ENCODE assay signal across 8 cellular contexts in the genomic region with DNA sequence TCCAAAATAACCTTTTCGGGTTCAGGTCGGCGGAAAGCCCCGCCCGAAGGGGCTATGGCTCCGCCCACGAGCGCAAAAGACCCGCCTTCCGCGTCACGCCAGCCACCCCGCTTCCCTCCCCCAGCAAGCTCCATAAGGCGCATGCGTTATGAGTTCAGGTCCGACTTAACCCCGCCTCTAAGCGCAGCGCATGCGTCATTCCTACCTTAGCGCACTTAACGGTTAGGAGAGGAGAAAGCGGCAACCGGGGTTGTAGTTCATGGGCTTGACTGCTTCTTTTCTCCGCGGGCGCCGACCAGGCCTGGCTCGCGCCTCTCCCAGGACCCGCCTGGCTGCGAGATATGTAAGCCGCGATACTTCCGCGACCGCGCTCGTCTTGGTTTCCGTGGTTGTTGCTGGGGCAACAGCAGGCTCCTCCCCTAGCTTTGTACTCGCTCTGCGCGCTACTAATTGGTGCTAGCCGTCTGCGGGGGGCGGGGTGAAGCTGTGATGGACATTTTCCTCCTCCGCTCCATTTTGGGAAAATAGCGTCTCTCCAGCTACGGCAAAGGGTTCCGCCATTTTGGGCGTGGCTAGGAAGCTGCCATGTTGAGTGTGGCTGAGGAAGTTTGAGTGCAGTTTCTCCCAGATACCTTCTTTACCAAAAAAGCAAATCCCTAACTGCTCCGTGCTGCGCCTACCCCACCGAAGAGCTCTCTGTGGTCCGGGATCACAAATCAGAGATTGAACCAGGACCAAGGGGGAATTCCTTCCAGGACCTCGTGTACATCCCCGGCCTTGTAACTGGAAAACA. TPM values are rescaled to one million over a fixed set of nuclear protein-coding genes. Genes with fewer than 3 reads are reported as not detected.
DNase-seq lines count a peak whose midpoint lies in the region; ATAC-seq, FAIRE-seq and TF ChIP-seq lines count a peak whose summit lies in the region.

A gene with protein sequence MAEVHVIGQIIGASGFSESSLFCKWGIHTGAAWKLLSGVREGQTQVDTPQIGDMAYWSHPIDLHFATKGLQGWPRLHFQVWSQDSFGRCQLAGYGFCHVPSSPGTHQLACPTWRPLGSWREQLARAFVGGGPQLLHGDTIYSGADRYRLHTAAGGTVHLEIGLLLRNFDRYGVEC (minus strand): TSS at position 397 of the 793 bp plus-strand sequence. CDS start 630 bp downstream, outside the sequence.

- peak within 1 kb of the TSS; percentile 1 for H4K91ac ChIP-seq in H1 (replicated peaks; ENCODE audit: insufficient read length, low read length)

- no peaks in the 10 kb centered on the region for H3K27me3 ChIP-seq in H1 (replicated peaks in 1 of 4; ENCODE audit: control insufficient read depth in 3 of 4, extremely low read depth in 1 of 4, insufficient read depth in 3 of 4, low read length in 3 of 4)

- H4K8ac ChIP-seq in H1 (ENCODE audit: extremely low read depth, insufficient read depth, low read length), result peak within 1 kb of the TSS; percentile 98; the same call in 1 of the 2 replicates

- no peak for TF ChIP-seq EP300 in H1 (IDR thresholded peaks at IDR 0.05; ENCODE audit: borderline replicate concordance in 1 of 2, low read depth in 2 of 2, low read length in 2 of 2)

- no peaks in the 10 kb centered on the region for H3K9me3 ChIP-seq in H1 (ENCODE audit: insufficient read depth in 2 of 2, low read depth in 1 of 2, low read length in 1 of 2)

- WGBS in H1 (ENCODE audit: extremely low coverage in 1 of 2, insufficient coverage in 1 of 2, insufficient read length in 1 of 2, insufficient replicate concordance in 2 of 2, low coverage in 1 of 2, low lambda C conversion rate in 2 of 2, missing lambda C conversion rate in 1 of 2), 2 experiments, result 3% methylated on average over 56 of the region's 57 CpGs; no CpG with 5 or more reads in 1 of the 2 experiments

- peaks cover 6% of the 10 kb centered on the region for H3K79me1 ChIP-seq in H1 (ENCODE audit: low read depth, low read length)

- peak within 1 kb of the TSS; percentile 91 for H4K5ac ChIP-seq in H1 (ENCODE audit: insufficient read length, low read depth, low read length)

- ATAC-seq in GM21360 (IDR thresholded peaks at IDR 0.05; ENCODE audit: unreplicated experiment) (peak; percentile 75), memory B cell (ENCODE audit: low read depth) (peak; percentile 93)

- POLR2A ChIA-PET in H1 (lab: Charles Lee; ENCODE audit: partially characterized antibody), result interaction anchor here (0.6 to 3.1 kb wide), 14 partner anchors 10 to 505 kb away, joined by 3 to 29 read pairs (median 5); a partner anchor contains a TSS

- peak; percentile 97 for DNase-seq in COLO668 (lab: John Stamatoyannopoulos, UW; ENCODE audit: unreplicated experiment)
- peak; percentile 97 for DNase-seq in HT1080 (ENCODE audit: low read depth)
- peak; percentile 98 for DNase-seq in NOMO-1 treated with DMSO at 0.1 percent for 48 hours (lab: John Stamatoyannopoulos, UW; ENCODE audit: unreplicated experiment)
- DNase-seq in activated CD8-positive, alpha-beta memory T cell treated with anti-CD3 and anti-CD28 coated beads for 48 hours (ENCODE audit: low read depth in 2 of 3, low spot score in 2 of 3), result peak; percentile 87 to 88 (median 88)
- peak; percentile 93 to 97 for DNase-seq in H1 (ENCODE audit: low read depth in 1 of 2, low spot score in 2 of 2)
- peak; percentile 96 to 97 for DNase-seq in memory B cell (ENCODE audit: low spot score in 2 of 2)
- DNase-seq in stimulated activated CD8-positive, alpha-beta memory T cell treated with anti-CD3 and anti-CD28 coated beads, Interleukin-12 subunit alpha, Interleukin-12 subunit beta, amount 100 ng/mL, for 24 hours (ENCODE audit: extremely low read depth), result peak; percentile 93

- peak within 1 kb of the TSS; percentile 11 for H2BK120ac ChIP-seq in H1 (replicated peaks; ENCODE audit: low read depth, low read length)

- no peak for TF ChIP-seq RAD21 in H1 (IDR thresholded peaks at IDR 0.05 in 1 of 2, conservative IDR thresholded peaks at IDR 0.05 in 1 of 2; ENCODE audit: low read depth in 2 of 2, low read length in 2 of 2)

- H2BK12ac ChIP-seq in H1 (ENCODE audit: low read depth, low read length), result peak within 1 kb of the TSS; percentile 97

- H3K36me3 Mint-ChIP-seq in memory B cell, result no peaks in the 10 kb centered on the region

- H3K27ac Mint-ChIP-seq in memory B cell, result peak within 1 kb of the TSS; percentile 99

- peaks cover 6% of the 10 kb centered on the region for H3K23me2 ChIP-seq in H1 (ENCODE audit: low read depth, low read length)

- H2BK5ac ChIP-seq in H1 (ENCODE audit: low read depth, low read length), result peak within 1 kb of the TSS; percentile 93

- no peaks in the 10 kb centered on the region for H3K9me3 Mint-ChIP-seq in memory B cell

- H3K36me3 ChIP-seq in H1 (ENCODE audit: control insufficient read depth in 2 of 4, insufficient read depth in 4 of 4, low read length in 3 of 4), result no peaks in the 10 kb centered on the region

- CTCF ChIA-PET in H1 (lab: Charles Lee; ENCODE audit: partially characterized antibody), result interaction anchor here (0.6 to 4.6 kb wide), 8 partner anchors 9 to 238 kb away, joined by 3 to 37 read pairs (median 4); a partner anchor contains a TSS

- peak within 1 kb of the TSS; percentile 92 for H3K4me3 Mint-ChIP-seq in memory B cell

- peak within 1 kb of the TSS; percentile 93 for H3K18ac ChIP-seq in H1 (ENCODE audit: extremely low read depth, low read length)

- H3K4me3 ChIP-seq in H1 (ENCODE audit: extremely low read depth in 1 of 4, insufficient read depth in 2 of 4, low read depth in 3 of 4, low read length in 4 of 4), result peak within 1 kb of the TSS; percentile 84 to 95 (median 90)

- H3K27me3 Mint-ChIP-seq in memory B cell, result no peaks in the 10 kb centered on the region

- H3K4me1 ChIP-seq in H1 (replicated peaks in 1 of 4; ENCODE audit: control insufficient read depth in 3 of 4, insufficient read depth in 4 of 4, low read length in 3 of 4), result peaks cover 0 to 6% (median 2%) of the 10 kb centered on the region in 4 experiments; a peak in 2 of 7 replicates

- no peak within 1 kb of the TSS for H3K14ac ChIP-seq in H1 (ENCODE audit: insufficient read length)

- H4K20me1 ChIP-seq in H1 (replicated peaks in 1 of 2; ENCODE audit: control insufficient read depth in 1 of 2, insufficient read depth in 2 of 2, low read length in 2 of 2), result no peaks in the 10 kb centered on the region

- H2AFZ ChIP-seq in H1 (ENCODE audit: low read length), result peak within 1 kb of the TSS; percentile 97

- H3K79me2 ChIP-seq in H1 (ENCODE audit: control insufficient read depth in 1 of 2, insufficient read depth in 2 of 2, low read length in 2 of 2), result no peaks in the 10 kb centered on the region

- peak within 1 kb of the TSS; percentile 73 to 97 (median 96) for H3K9ac ChIP-seq in H1 (replicated peaks in 1 of 4; ENCODE audit: extremely low read depth in 1 of 4, low read depth in 3 of 4, low read length in 3 of 4)

- H3K27ac ChIP-seq in H1 (ENCODE audit: low read depth, low read length), result peak within 1 kb of the TSS; percentile 98

- peak within 1 kb of the TSS; percentile 66 for H3K56ac ChIP-seq in H1 (replicated peaks; ENCODE audit: insufficient read length, low read depth, low read length)

- peak within 1 kb of the TSS; percentile 61; the same call in 1 of the 2 replicates for H2BK20ac ChIP-seq in H1 (ENCODE audit: low read length)

- peak in 1 of 2 experiments; percentile 77; a peak in 2 of 3 replicates for TF ChIP-seq POLR2A in H1 (IDR thresholded peaks at IDR 0.05; ENCODE audit: control extremely low read depth in 1 of 2, low read depth in 2 of 2, low read length in 2 of 2)

- peak within 1 kb of the TSS; percentile 87 for H3K4ac ChIP-seq in H1 (replicated peaks; ENCODE audit: insufficient read length, low read depth, low read length)

- H3K4me2 ChIP-seq in H1 (ENCODE audit: insufficient read depth in 1 of 2, low read depth in 2 of 2, low read length in 2 of 2), result peak within 1 kb of the TSS; percentile 82 to 83

- H3K4me1 Mint-ChIP-seq in memory B cell, result peaks cover 15% of the 10 kb centered on the region

- H3K23ac ChIP-seq in H1 (ENCODE audit: insufficient read length), result no peak within 1 kb of the TSS

- peak within 1 kb of the TSS; percentile 95 for H2AK5ac ChIP-seq in H1 (ENCODE audit: low read depth, low read length)

- FAIRE-seq in H1 (lab: Jason Lieb, UNC), result peak; percentile 81

- no peak for TF ChIP-seq CTCF in H1 (IDR thresholded peaks at IDR 0.05; ENCODE audit: control extremely low read depth in 1 of 3, insufficient read depth in 1 of 3, low read depth in 1 of 3, low read length in 3 of 3)

- peak within 1 kb of the TSS; percentile 61; the same call in 1 of the 2 replicates for H2BK15ac ChIP-seq in H1 (ENCODE audit: low read length)

TF ChIP-seq in H1, 55 proteins besides CTCF, POLR2A, EP300 and RAD21 (continues in another document):
- TF ChIP-seq NANOG (IDR thresholded peaks at IDR 0.05; ENCODE audit: insufficient read depth, low read depth, low read length, poor library complexity, severe bottlenecking) (no peak), POLR2AphosphoS5 (IDR thresholded peaks at IDR 0.05; ENCODE audit: low read depth, low read length) (peak; percentile 77), BACH1 (IDR thresholded peaks at IDR 0.05; ENCODE audit: low read length) (no peak), SUZ12 (IDR thresholded peaks at IDR 0.05; ENCODE audit: low read length) (no peak), PHF8 (conservative IDR thresholded peaks at IDR 0.05; ENCODE audit: low read depth, low read length) (peak; percentile 82), SP2 (IDR thresholded peaks at IDR 0.05; ENCODE audit: low read length) (no peak; the same call in 1 of the 2 replicates), NRF1 (IDR thresholded peaks at IDR 0.05; ENCODE audit: low read depth, low read length) (peak; percentile 83), BCL11A (IDR thresholded peaks at IDR 0.05; ENCODE audit: low read depth in 2 of 2, low read length in 2 of 2) (no peak)
- TF ChIP-seq, protein P1, sequence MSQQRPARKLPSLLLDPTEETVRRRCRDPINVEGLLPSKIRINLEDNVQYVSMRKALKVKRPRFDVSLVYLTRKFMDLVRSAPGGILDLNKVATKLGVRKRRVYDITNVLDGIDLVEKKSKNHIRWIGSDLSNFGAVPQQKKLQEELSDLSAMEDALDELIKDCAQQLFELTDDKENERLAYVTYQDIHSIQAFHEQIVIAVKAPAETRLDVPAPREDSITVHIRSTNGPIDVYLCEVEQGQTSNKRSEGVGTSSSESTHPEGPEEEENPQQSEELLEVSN (IDR thresholded peaks at IDR 0.05), result no peak

RNA-seq across cellular contexts. Expression of the gene that starts here (rescaled TPM):
- total RNA-seq in HT1080 (2014; rRNA removed; shearing (Covaris generic)), result 6.1 and 9.4 TPM in 2 replicates
- polyA plus RNA-seq in HT1080 (2015; cell fraction: cytosol; rRNA removed), result 8.0 and 8.8 TPM in 2 replicates
- polyA plus RNA-seq in HT1080 (2015; cell fraction: nucleus; rRNA removed), result 4.5 and 6.0 TPM in 2 replicates
- total RNA-seq in H1 (2021; fragmentation: NEBNext Ultra II Directional; extraction: Animal tissue kit (Norgen Biotek cat#: 25700)), result 4.9 and 5.0 TPM in 2 replicates
- polyA plus RNA-seq in H1 (2011; rRNA removed), result 6.3 and 9.0 TPM in 2 replicates
- polyA plus RNA-seq in H1 (2011; cell fraction: cytosol; rRNA removed), result 4.7 TPM
- polyA plus RNA-seq in H1 (2011; cell fraction: nucleus; rRNA removed), result 5.1 TPM
- 4.9 to 6.4 TPM (median 5.6 TPM) in 4 replicates for polyA plus RNA-seq in H1 (2012, experiment 1 of 2)
- polyA plus RNA-seq in H1 (2012, experiment 2 of 2), result 4.2 TPM
- polyA plus RNA-seq in H1 (2013, experiment 1 of 2), result 2.8 TPM
- polyA plus RNA-seq in H1 (2013, experiment 2 of 2), result 3.0 TPM
- polyA minus RNA-seq in H1 (2011; rRNA and poly(A)+ RNA removed), result 0.80 and 1.3 TPM in 2 replicates
- 3.4 TPM for polyA minus RNA-seq in H1 (2011; cell fraction: cytosol; rRNA and poly(A)+ RNA removed)
- 2.2 TPM for polyA minus RNA-seq in H1 (2011; cell fraction: nucleus; rRNA and poly(A)+ RNA removed)

Comparison
In these comparisons a context has a peak if more than half of its experiments do, and no peak if none do; other contexts are left out.
1. Peak in every context shown above with its lines: DNase-seq, ATAC-seq, H3K4me3 ChIP-seq and H3K27ac ChIP-seq.